1 cellular context compared by ENCODE assay signal in genomic region chr3:180979949-180980348, GRCh38.
TF ChIP-seq lines count a peak whose summit lies in the region.

No MANE protein-coding gene starts in this region.

TF ChIP-seq in K562, 482 proteins besides CTCF, POLR2A, EP300 and RAD21:
- TF ChIP-seq POLR2AphosphoS5 (IDR thresholded peaks at IDR 0.05; ENCODE audit: control insufficient read depth, insufficient read depth, low read depth, low read length) (no peak), JUN (IDR thresholded peaks at IDR 0.05; ENCODE audit: borderline replicate concordance, low read depth, low read length) (no peak), JUN (CRISPR knock-in tag; IDR thresholded peaks at IDR 0.05; ENCODE audit: borderline replicate concordance) (no peak), DNMT1 (IDR thresholded peaks at IDR 0.05) (no peak), SNRNP70 (optimal IDR thresholded peaks at IDR 0.05; ENCODE audit: low read depth, low read length) (no peak), COPS2 (conservative IDR thresholded peaks at IDR 0.05) (no peak), ZFX (CRISPR knock-in tag; IDR thresholded peaks at IDR 0.05) (no peak), KDM5B (IDR thresholded peaks at IDR 0.05; ENCODE audit: insufficient replicate concordance, low read depth, low read length) (no peak), PPARD (CRISPR knock-in tag; IDR thresholded peaks at IDR 0.05) (no peak), SRSF1 (IDR thresholded peaks at IDR 0.05; ENCODE audit: low read depth, low read length) (no peak), FOXP1 (CRISPR knock-in tag; IDR thresholded peaks at IDR 0.05) (no peak), BCL6 (CRISPR knock-in tag; IDR thresholded peaks at IDR 0.05) (no peak), ZNF76 (CRISPR knock-in tag; IDR thresholded peaks at IDR 0.05; ENCODE audit: borderline replicate concordance) (no peak), CBX1 (IDR thresholded peaks at IDR 0.05; ENCODE audit: low read depth) (no peak), TCFL5 (CRISPR knock-in tag; conservative IDR thresholded peaks at IDR 0.05) (no peak), EP400 (IDR thresholded peaks at IDR 0.05) (no peak), STAG1 (CRISPR knock-in tag; IDR thresholded peaks at IDR 0.05; ENCODE audit: borderline replicate concordance) (no peak)
TF ChIP-seq in K562: peak in this region for 0.
